In the genomic region with DNA sequence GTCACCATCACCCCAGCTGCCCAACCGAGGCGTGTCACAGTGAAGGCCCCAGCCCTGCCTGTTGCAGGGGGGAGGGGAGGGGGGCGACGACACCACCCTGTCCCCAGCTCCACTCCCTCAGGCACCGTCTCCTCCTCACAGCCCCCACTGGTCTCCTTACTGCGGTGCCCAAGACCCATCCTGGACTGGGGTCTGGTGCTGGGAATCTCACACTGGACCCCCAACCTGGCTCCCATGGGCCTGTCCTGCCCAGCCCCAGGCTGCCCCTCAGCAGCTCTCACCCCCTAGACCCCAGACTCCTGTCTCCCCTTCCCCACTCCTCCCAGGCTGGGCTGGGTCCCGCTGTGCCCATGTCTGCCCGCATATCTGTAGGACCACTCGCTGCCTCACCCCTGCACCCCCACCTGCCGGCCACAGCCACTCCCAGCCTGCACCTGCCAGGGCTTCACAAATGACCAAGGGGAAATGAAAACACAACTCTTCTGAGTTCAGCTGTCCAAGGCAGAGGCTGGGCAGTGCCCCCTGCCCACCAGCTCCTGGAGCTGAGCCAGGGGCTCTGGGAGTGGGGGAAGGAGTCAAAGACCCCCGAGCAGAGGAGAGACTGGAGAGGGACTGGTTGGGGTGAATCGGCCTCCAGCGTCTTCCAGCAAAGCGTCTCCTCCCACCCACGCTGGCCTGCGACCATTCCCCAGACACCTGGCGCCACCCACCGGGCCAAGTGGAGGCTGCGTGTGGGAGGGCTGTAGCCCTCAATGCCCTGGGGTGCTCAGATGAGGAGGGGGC, we compare ENCODE assay signal across 9 cellular contexts. TPM values are rescaled to one million over a fixed set of nuclear protein-coding genes. Genes with fewer than 3 reads are reported as not detected.
A peak's percentile ranks its signal among the peaks of the same experiment; 100 is the strongest.
DNase-seq lines count a peak whose midpoint lies in the region; ATAC-seq, FAIRE-seq and TF ChIP-seq lines count a peak whose summit lies in the region.
"Had no signal": no experiment of that assay in that cellular context is flagged by ENCODE, and none has a peak within 500 bp of the region (broad histone marks: within the 10 kb centered on the region; RNA-seq: fewer than 3 reads in every experiment).

No MANE protein-coding gene starts in this region.

- H3K36me3 ChIP-seq in Panc1 (ENCODE audit: control insufficient read depth, insufficient read depth, low read length) (no peaks in the 10 kb centered on the region), heart left ventricle (no peaks in the 10 kb centered on the region)

- TF ChIP-seq CTCF in A549 (IDR thresholded peaks at IDR 0.05) (peak; percentile 52), Panc1 (IDR thresholded peaks at IDR 0.05) (peak; percentile 69), heart left ventricle (IDR thresholded peaks at IDR 0.05) (peak; percentile 31 to 61 (median 46))

- TF ChIP-seq EP300 in A549 (IDR thresholded peaks at IDR 0.05): no peak

- H3K27ac ChIP-seq in A549 (peak overlapping the region in 1 of 2 experiments; percentile 15; a peak in 1 of 6 replicates), Panc1 (ENCODE audit: low read length) (no peak overlapping the region), heart left ventricle (no peak overlapping the region)

- no peak for FAIRE-seq in A549 (lab: Jason Lieb, UNC)
- FAIRE-seq: colon had no signal

- peak; percentile 77 to 86 for TF ChIP-seq RAD21 in A549 (conservative IDR thresholded peaks at IDR 0.05 in 1 of 2, IDR thresholded peaks at IDR 0.05 in 1 of 2)

- POLR2A ChIA-PET in A549 (lab: Yijun Ruan, JAX): no interaction called here
- POLR2A ChIA-PET in Panc1 (lab: Charles Lee): no interaction called here

- peaks cover 22% of the 10 kb centered on the region for H3K4me1 ChIP-seq in A549
- H3K4me1 ChIP-seq in Panc1 (ENCODE audit: control insufficient read depth, insufficient read depth, low read length): peaks cover 13% of the 10 kb centered on the region
- H3K4me1 ChIP-seq in heart left ventricle: peaks cover 0 to 41% (median 24%) of the 10 kb centered on the region in 12 donors

- CTCF ChIA-PET in A549 (lab: Yijun Ruan, JAX) (interaction anchor here (0.7 to 10.1 kb wide), 23 partner anchors 11 to 317 kb away, joined by 3 to 776 read pairs (median 3); no protein-coding TSS in a partner anchor), Panc1 (lab: Charles Lee) (interaction anchor here (2.7 kb wide), 1 partner anchor 145 kb away, joined by 17 read pairs; no protein-coding TSS in a partner anchor)

- no peak overlapping the region for H3K4me2 ChIP-seq in A549

- no peaks in the 10 kb centered on the region for H3K9me3 ChIP-seq in A549
- no peaks in the 10 kb centered on the region for H3K9me3 ChIP-seq in Panc1 (ENCODE audit: control insufficient read depth, insufficient read depth, low read depth, low read length)
- H3K9me3 ChIP-seq in heart left ventricle: no peaks in the 10 kb centered on the region

- DNase-seq in A549 (ENCODE audit: low read depth in 1 of 2, low spot score in 1 of 2) (no peak), GM19240 (ENCODE audit: insufficient read length, low spot score) (peak; percentile 68), Panc1 (ENCODE audit: low read depth, low spot score) (no peak), heart left ventricle (peak; percentile 40 to 86 (median 61)), GOT3 (lab: John Stamatoyannopoulos, UW) (no peak)
- peak; percentile 24 for DNase-seq in activated gamma-delta T cell treated with anti-CD3 and anti-CD28 coated beads, Interleukin-2, amount 50 U/mL, for 16 hours (ENCODE audit: low read depth)
- DNase-seq in stimulated activated CD4-positive, alpha-beta T cell treated with anti-CD3 and anti-CD28 coated beads, Interleukin-12 subunit alpha, Interleukin-12 subunit beta, amount 100 ng/mL, for 48 hours (ENCODE audit: low read depth in 2 of 3, low spot score in 1 of 3): peak; percentile 39 to 52 (median 45)

- in situ Hi-C loops in Panc1 (cut with HindIII; ENCODE audit: low pct_unique_long_range_greater_than_20kb, low sequenced_read_pairs): no loop called here

- H3K4me3 ChIP-seq in A549 (no peak overlapping the region), Panc1 (ENCODE audit: low read depth in 2 of 2, low read length in 2 of 2) (no peak overlapping the region), heart left ventricle (no peak overlapping the region)

- intact Hi-C loops in Panc1 (cut with micrococcal nuclease; ENCODE audit: unreplicated experiment): loop anchor here (2.0 kb wide), 1 partner anchor 141 kb away; no protein-coding TSS in a partner anchor
- intact Hi-C loops in heart left ventricle (cut with DNase I): loop anchor here in 7 of 10 donors (1.0 to 10.0 kb wide), 5 partner anchors 83 to 142 kb away; a partner anchor contains a TSS

- 51% methylated on average over 19 of the region's 19 CpGs for WGBS in A549 (ENCODE audit: missing lambda C conversion rate)
- WGBS in heart left ventricle, 4 donors: 44 to 54% (median 46%) methylated on average over 19 of the region's 19 CpGs

- TF ChIP-seq POLR2A in A549 (IDR thresholded peaks at IDR 0.05; ENCODE audit: low read length): no peak
- TF ChIP-seq POLR2A in heart left ventricle (IDR thresholded peaks at IDR 0.05): no peak

- H3K27me3 ChIP-seq in Panc1 (ENCODE audit: control insufficient read depth, insufficient read depth, low read length) (no peaks in the 10 kb centered on the region), heart left ventricle (peaks cover 0 to 3% (median 0%) of the 10 kb centered on the region in 9 donors)

- no TSS peak for BruUV-seq in Panc1 (replicated peaks; lab: Mats Ljungman, UMichigan)

- peak; percentile 38 to 74; a peak in 5 of 6 replicates for ATAC-seq in A549
- 0 out of 2 replicates have a peak, but pooled peaks have one; percentile 44 for ATAC-seq in Panc1
- ATAC-seq in heart left ventricle: peak in 3 of 4 donors; percentile 49 to 73 (median 60)
- ATAC-seq in HG02973 (IDR thresholded peaks at IDR 0.05; ENCODE audit: unreplicated experiment): no peak

TF ChIP-seq in A549, 52 proteins besides CTCF, POLR2A, EP300 and RAD21:
- TF ChIP-seq SMC3 (IDR thresholded peaks at IDR 0.05): peak; percentile 67
- no peak for TF ChIP-seq FOSB (CRISPR knock-in tag; IDR thresholded peaks at IDR 0.05)

RNA-seq across cellular contexts. Expression of a gene that starts 32.6 kb away (rescaled TPM):
- 15.3 and 19.9 TPM in 2 replicates for polyA plus RNA-seq in A549 (2011; rRNA removed)
- polyA plus RNA-seq in A549 (2012; cell fraction: cytosol; rRNA removed): 49.6 and 71.8 TPM in 2 replicates
- 70.7 and 117 TPM in 2 replicates for polyA plus RNA-seq in A549 (2012; cell fraction: nucleus; rRNA removed)
- polyA plus RNA-seq in A549 (2017; fragmentation: RNase III; extraction: RNeasy Plus Mini Kit Qiagen cat#74134 plus additional on column Dnase treatment): 28.9 to 34.4 TPM (median 32.3 TPM) in 3 replicates
- 3.1 and 5.9 TPM in 2 replicates for polyA minus RNA-seq in A549 (2011; rRNA and poly(A)+ RNA removed)
- total RNA-seq in Panc1 (2021; ENCODE audit: unreplicated experiment): 42.3 TPM
- 81.9 TPM for polyA plus RNA-seq in Panc1 (2012; ENCODE audit: insufficient read length)
- total RNA-seq in heart left ventricle: 100 to 1,000 TPM in 2 of 9 donors, 10 to 100 TPM in 7; 56.4 to 142 (median 94.0) TPM
- polyA plus RNA-seq in heart left ventricle: 100 to 1,000 TPM; 103 to 137 TPM

RNA-seq across cellular contexts. Expression of a gene that starts 57.2 kb away (rescaled TPM):
- 32.3 and 38.6 TPM in 2 replicates for polyA plus RNA-seq in A549 (2011; rRNA removed)
- 56.2 and 86.6 TPM in 2 replicates for polyA plus RNA-seq in A549 (2012; cell fraction: cytosol; rRNA removed)
- 85.4 and 94.9 TPM in 2 replicates for polyA plus RNA-seq in A549 (2012; cell fraction: nucleus; rRNA removed)
- polyA plus RNA-seq in A549 (2017; fragmentation: RNase III; extraction: RNeasy Plus Mini Kit Qiagen cat#74134 plus additional on column Dnase treatment): 44.3 to 49.5 TPM (median 46.3 TPM) in 3 replicates
- 39.4 and 43.6 TPM in 2 replicates for polyA minus RNA-seq in A549 (2011; rRNA and poly(A)+ RNA removed)
- total RNA-seq in Panc1 (2021; ENCODE audit: unreplicated experiment): 77.9 TPM
- 118 TPM for polyA plus RNA-seq in Panc1 (2012; ENCODE audit: insufficient read length)
- total RNA-seq in heart left ventricle: 10 to 100 TPM; 52.4 to 90.7 (median 62.5) TPM
- 100 to 1,000 TPM in 1 of 2 donors, 10 to 100 TPM in 1; 88.8 to 122 TPM for polyA plus RNA-seq in heart left ventricle

Comparison
In these comparisons a context has a peak if more than half of its experiments do, and no peak if none do; other contexts are left out.
1. DNase-seq: peak in GM19240 (single experiment), activated gamma-delta T cell treated with anti-CD3 and anti-CD28 coated beads, Interleukin-2, amount 50 U/mL, for 16 hours (single experiment), heart left ventricle (5 of 5) and stimulated activated CD4-positive, alpha-beta T cell treated with anti-CD3 and anti-CD28 coated beads, Interleukin-12 subunit alpha, Interleukin-12 subunit beta, amount 100 ng/mL, for 48 hours (3 of 3); none in A549 (0 of 2), Panc1 (single experiment) and GOT3 (single experiment).
2. Peak in every context shown above with its lines, with median percentiles within 50 percentile points of each other: CTCF ChIP-seq.